Comparison of ENCODE assay signal across 8 cellular contexts in the genomic region with DNA sequence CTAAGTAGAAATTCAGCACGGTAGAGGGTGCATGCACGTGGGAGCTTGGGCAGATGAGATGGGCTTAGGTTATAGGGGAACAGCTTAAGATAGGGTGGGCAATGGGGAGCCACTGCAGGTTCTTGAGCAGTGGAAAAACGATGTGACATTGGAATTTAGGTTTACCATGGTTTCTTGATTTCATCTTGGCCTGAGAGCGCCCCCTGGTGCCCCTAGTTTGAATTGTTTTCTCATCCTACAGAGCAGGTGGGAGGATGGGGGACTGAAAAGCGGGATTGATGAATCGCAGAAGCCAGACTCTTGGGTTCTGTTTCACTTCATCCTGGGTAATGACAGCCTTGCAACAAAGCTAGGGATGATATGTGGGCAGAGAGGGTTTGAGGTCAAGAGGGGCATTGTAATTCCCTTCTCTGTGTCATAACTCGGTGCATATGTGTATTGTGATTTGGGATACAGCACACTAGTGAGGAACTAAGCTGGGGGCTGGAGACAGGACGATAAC. TPM values are rescaled to one million over a fixed set of nuclear protein-coding genes. Genes with fewer than 3 reads are reported as not detected.
A peak's percentile ranks its signal among the peaks of the same experiment; 100 is the strongest.
DNase-seq lines count a peak whose midpoint lies in the region; ATAC-seq and TF ChIP-seq lines count a peak whose summit lies in the region.

No MANE protein-coding gene starts in this region.

- intact Hi-C loops in activated CD4-positive, alpha-beta memory T cell treated with anti-CD3 and anti-CD28 coated beads for 36 hours (cut with micrococcal nuclease), result loop anchor here (1.0 to 5.0 kb wide), 3 partner anchors 39 to 156 kb away; a partner anchor contains a TSS

- TF ChIP-seq CTCF in GM20000 (IDR thresholded peaks at IDR 0.05; ENCODE audit: extremely low read depth, missing control alignments), result peak; percentile 59

- DNase-seq in AG08395 (ENCODE audit: low spot score), result peak; percentile 79
- DNase-seq in GM20000 (ENCODE audit: low spot score), result peak; percentile 71
- peak; percentile 86 for DNase-seq in NCI-H69 (lab: John Stamatoyannopoulos, UW)
- peak; percentile 90 for DNase-seq in activated CD4-positive, alpha-beta memory T cell treated with anti-CD3 and anti-CD28 coated beads for 36 hours
- peak; percentile 75 for DNase-seq in effector CD4-positive, alpha-beta T cell
- peak; percentile 45 for DNase-seq in middle frontal gyrus (ENCODE audit: extremely low spot score, low spot score)
- peak; percentile 50 to 75 for DNase-seq in stimulated activated CD8-positive, alpha-beta memory T cell treated with anti-CD3 and anti-CD28 coated beads, Interleukin-7, amount 100 ng/mL, for 1 hour (ENCODE audit: low read depth in 2 of 2)

- POLR2A ChIA-PET in activated CD4-positive, alpha-beta memory T cell treated with anti-CD3 and anti-CD28 coated beads for 36 hours (lab: Charles Lee), result interaction anchor here (0.9 to 1.3 kb wide), 2 partner anchors 15 to 229 kb away, joined by 3 to 6 read pairs; no protein-coding TSS in a partner anchor

- CTCF ChIA-PET in activated CD4-positive, alpha-beta memory T cell treated with anti-CD3 and anti-CD28 coated beads for 36 hours (lab: Charles Lee), result interaction anchor here (0.5 to 9.5 kb wide), 39 partner anchors 9 to 324 kb away, joined by 3 to 139 read pairs (median 4); a partner anchor contains a TSS

- H3K4me3 Mint-ChIP-seq in activated CD4-positive, alpha-beta memory T cell treated with anti-CD3 and anti-CD28 coated beads for 36 hours, result no peak overlapping the region

- H3K27ac Mint-ChIP-seq in activated CD4-positive, alpha-beta memory T cell treated with anti-CD3 and anti-CD28 coated beads for 36 hours, result no peak overlapping the region

- no peaks in the 10 kb centered on the region for H3K9me3 Mint-ChIP-seq in activated CD4-positive, alpha-beta memory T cell treated with anti-CD3 and anti-CD28 coated beads for 36 hours

- ATAC-seq in HG02884 (IDR thresholded peaks at IDR 0.05; ENCODE audit: unreplicated experiment), result no peak

- peaks cover 20% of the 10 kb centered on the region for H3K4me1 Mint-ChIP-seq in activated CD4-positive, alpha-beta memory T cell treated with anti-CD3 and anti-CD28 coated beads for 36 hours (ENCODE audit: low read depth)

- H3K36me3 Mint-ChIP-seq in activated CD4-positive, alpha-beta memory T cell treated with anti-CD3 and anti-CD28 coated beads for 36 hours, result no peaks in the 10 kb centered on the region

- peaks cover 3% of the 10 kb centered on the region for H3K27me3 Mint-ChIP-seq in activated CD4-positive, alpha-beta memory T cell treated with anti-CD3 and anti-CD28 coated beads for 36 hours

RNA-seq across cellular contexts. Expression of a gene that starts 6.7 kb away (rescaled TPM):
- total RNA-seq in activated CD4-positive, alpha-beta memory T cell treated with anti-CD3 and anti-CD28 coated beads for 36 hours, result 1 to 10 TPM; 6.9 to 8.2 TPM

RNA-seq across cellular contexts. Expression of a gene that starts 10.7 kb away (rescaled TPM):
- total RNA-seq in activated CD4-positive, alpha-beta memory T cell treated with anti-CD3 and anti-CD28 coated beads for 36 hours, result 10 to 100 TPM; 33.7 to 35.2 TPM

RNA-seq across cellular contexts. Expression of a gene that starts 17.1 kb away (rescaled TPM):
- total RNA-seq in activated CD4-positive, alpha-beta memory T cell treated with anti-CD3 and anti-CD28 coated beads for 36 hours, result not detected

RNA-seq across cellular contexts. Expression of a gene that starts 22.9 kb away (rescaled TPM):
- total RNA-seq in activated CD4-positive, alpha-beta memory T cell treated with anti-CD3 and anti-CD28 coated beads for 36 hours, result not detected

RNA-seq across cellular contexts. Expression of a gene that starts 57.9 kb away (rescaled TPM):
- 1 to 10 TPM; 1.4 to 2.2 TPM for total RNA-seq in activated CD4-positive, alpha-beta memory T cell treated with anti-CD3 and anti-CD28 coated beads for 36 hours
